Comparison of ENCODE assay signal across 33 cellular contexts in genomic region chr2:13141315-13141714, GRCh38.
"Had no signal": no experiment of that assay in that cellular context is flagged by ENCODE, and none has a peak within 500 bp of the region (broad histone marks: within the 10 kb centered on the region; RNA-seq: fewer than 3 reads in every experiment).

No MANE protein-coding gene starts in this region.

- FAIRE-seq: astrocyte, bronchial epithelial cell had no signal

- H3K27me3 ChIP-seq: adrenal gland, ascending aorta, body of pancreas, brain microvascular endothelial cell, breast epithelium, cardiac muscle cell had no signal

- H3K27ac ChIP-seq: adrenal gland, ascending aorta, body of pancreas, brain microvascular endothelial cell, breast epithelium, cardiac muscle cell had no signal

- DNase-seq: activated effector memory CD4-positive, alpha-beta T cell treated with anti-CD3 and anti-CD28 coated beads, Interleukin-2, amount 50 U/mL, for 16 hours; activated effector memory CD4-positive, alpha-beta T cell treated with Interleukin-2 at 50 U/mL for 16 hours; activated gamma-delta T cell; activated gamma-delta T cell treated with Interleukin-2 at 50 U/mL for 16 hours; activated naive CD4-positive, alpha-beta T cell; activated naive CD4-positive, alpha-beta T cell treated with anti-CD3 and anti-CD28 coated beads for 36 hours; activated naive CD4-positive, alpha-beta T cell treated with anti-CD3 and anti-CD28 coated beads, Interleukin-2, amount 10 ng/mL, durations not matched to agents 7 days and 5 days; activated naive CD4-positive, alpha-beta T cell treated with anti-CD3 and anti-CD28 coated beads, Interleukin-2, amount 50 U/mL, for 16 hours; activated naive CD4-positive, alpha-beta T cell treated with Interleukin-2 at 50 U/mL for 16 hours; activated naive CD8-positive, alpha-beta T cell treated with anti-CD3 and anti-CD28 coated beads for 36 hours; activated naive CD8-positive, alpha-beta T cell treated with anti-CD3 and anti-CD28 coated beads, Interleukin-2, amount 10 ng/mL, durations not matched to agents 7 days and 5 days; activated naive CD8-positive, alpha-beta T cell treated with anti-CD3 and anti-CD28 coated beads, Interleukin-2, amount 50 U/mL, for 24 hours; activated T-cell treated with anti-CD3 and anti-CD28 coated beads, Interleukin-2, amount 50 U/mL, for 24 hours; activated T-cell treated with anti-CD3 and anti-CD28 coated beads, Interleukin-2, amount 50 U/mL, for 4 hours; activated T-cell treated with anti-CD3 and anti-CD28 coated beads, Interleukin-2, amount 50 U/mL, for 48 hours; activated T-cell treated with anti-CD3 and anti-CD28 coated beads, Interleukin-2, amount 50 U/mL, for 72 hours; adrenal gland; amniotic stem cell; amygdala; anterior cingulate cortex; aorta; body of pancreas; brain microvascular endothelial cell; caudate nucleus; central memory CD4-positive, alpha-beta T cell; cerebellar nuclear complex had no signal

- ATAC-seq: activated naive CD4-positive, alpha-beta T cell treated with anti-CD3 and anti-CD28 coated beads, Interleukin-2, amount 50 U/mL, for 72 hours; activated naive CD8-positive, alpha-beta T cell treated with anti-CD3 and anti-CD28 coated beads, Interleukin-2, amount 50 U/mL, for 24 hours; activated T-cell treated with anti-CD3 and anti-CD28 coated beads, Interleukin-2, amount 50 U/mL, for 4 hours; activated T-helper 17 cell treated with anti-CD3 and anti-CD28 coated beads, Interleukin-2, amount 50 U/mL, for 72 hours; body of pancreas had no signal

- H3K9me3 ChIP-seq: adrenal gland, ascending aorta, body of pancreas, breast epithelium had no signal

- H3K36me3 ChIP-seq: adrenal gland, ascending aorta, brain microvascular endothelial cell, breast epithelium, cardiac muscle cell had no signal

- H3K4me3 ChIP-seq: adrenal gland, ascending aorta, body of pancreas, breast epithelium, cardiac muscle cell had no signal

- H3K4me1 ChIP-seq: adrenal gland, ascending aorta, body of pancreas, breast epithelium had no signal
